Comparison of ENCODE assay signal across 1 cellular context in genomic region chr17:44556854-44557606, GRCh38.
TF ChIP-seq lines count a peak whose summit lies in the region.

FZD2 (plus strand) TSS chr17:44557484; CDS start chr17:44557689, 205 bp downstream.

TF ChIP-seq in GM12878, 131 proteins besides CTCF, POLR2A, EP300 and RAD21 (continued from another document):
- TF ChIP-seq CREM (IDR thresholded peaks at IDR 0.05; ENCODE audit: low read depth) (no peak), EGR1 (IDR thresholded peaks at IDR 0.05; ENCODE audit: borderline replicate concordance in 1 of 2, low read depth in 2 of 2, low read length in 2 of 2) (0 out of 3 replicates have a peak, but pooled peaks of 1 of the 2 experiments have one; percentile 11), RCOR1 (conservative IDR thresholded peaks at IDR 0.05; ENCODE audit: low read depth, low read length) (0 out of 2 replicates have a peak, but pooled peaks have one; percentile 67), SPI1 (IDR thresholded peaks at IDR 0.05; ENCODE audit: borderline replicate concordance, insufficient read depth, low read depth, low read length) (no peak), SRF (IDR thresholded peaks at IDR 0.05; ENCODE audit: low read depth in 2 of 2, low read length in 2 of 2) (peak in 1 of 2 experiments; percentile 61; a peak in 1 of 4 replicates), NBN (IDR thresholded peaks at IDR 0.05) (peak; percentile 67), MTA3 (IDR thresholded peaks at IDR 0.05; ENCODE audit: borderline replicate concordance, low read length) (no peak), SP1 (IDR thresholded peaks at IDR 0.05; ENCODE audit: low read depth, low read length) (no peak), RUNX3 (IDR thresholded peaks at IDR 0.05; ENCODE audit: low read length) (0 out of 2 replicates have a peak, but pooled peaks have one; percentile 13), ATF3 (IDR thresholded peaks at IDR 0.05; ENCODE audit: borderline replicate concordance, extremely low read depth, low read depth, low read length) (no peak), PKNOX1 (IDR thresholded peaks at IDR 0.05) (0 out of 2 replicates have a peak, but pooled peaks have one; percentile 15), SREBF1 (IDR thresholded peaks at IDR 0.05; ENCODE audit: low read length) (no peak), ZNF622 (IDR thresholded peaks at IDR 0.05) (no peak), SIX5 (IDR thresholded peaks at IDR 0.05; ENCODE audit: low read depth, low read length, severe bottlenecking) (no peak), ESRRA (IDR thresholded peaks at IDR 0.05; ENCODE audit: low read length) (no peak), SMARCA5 (IDR thresholded peaks at IDR 0.05) (peak; percentile 97), CREB1 (IDR thresholded peaks at IDR 0.05; ENCODE audit: low read depth) (no peak), KAT2A (conservative IDR thresholded peaks at IDR 0.05; ENCODE audit: control insufficient read depth, low read depth, low read length) (no peak), RAD51 (IDR thresholded peaks at IDR 0.05) (no peak), IKZF1 (conservative IDR thresholded peaks at IDR 0.05) (peak; percentile 67), ZSCAN29 (IDR thresholded peaks at IDR 0.05) (peak; percentile 83), MEF2B (IDR thresholded peaks at IDR 0.05; ENCODE audit: partially characterized antibody, poor library complexity, severe bottlenecking) (no peak)
- TF ChIP-seq, protein P1, sequence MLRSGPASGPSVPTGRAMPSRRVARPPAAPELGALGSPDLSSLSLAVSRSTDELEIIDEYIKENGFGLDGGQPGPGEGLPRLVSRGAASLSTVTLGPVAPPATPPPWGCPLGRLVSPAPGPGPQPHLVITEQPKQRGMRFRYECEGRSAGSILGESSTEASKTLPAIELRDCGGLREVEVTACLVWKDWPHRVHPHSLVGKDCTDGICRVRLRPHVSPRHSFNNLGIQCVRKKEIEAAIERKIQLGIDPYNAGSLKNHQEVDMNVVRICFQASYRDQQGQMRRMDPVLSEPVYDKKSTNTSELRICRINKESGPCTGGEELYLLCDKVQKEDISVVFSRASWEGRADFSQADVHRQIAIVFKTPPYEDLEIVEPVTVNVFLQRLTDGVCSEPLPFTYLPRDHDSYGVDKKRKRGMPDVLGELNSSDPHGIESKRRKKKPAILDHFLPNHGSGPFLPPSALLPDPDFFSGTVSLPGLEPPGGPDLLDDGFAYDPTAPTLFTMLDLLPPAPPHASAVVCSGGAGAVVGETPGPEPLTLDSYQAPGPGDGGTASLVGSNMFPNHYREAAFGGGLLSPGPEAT (IDR thresholded peaks at IDR 0.05; ENCODE audit: low read depth), result peak; percentile 84
